In the genomic region with DNA sequence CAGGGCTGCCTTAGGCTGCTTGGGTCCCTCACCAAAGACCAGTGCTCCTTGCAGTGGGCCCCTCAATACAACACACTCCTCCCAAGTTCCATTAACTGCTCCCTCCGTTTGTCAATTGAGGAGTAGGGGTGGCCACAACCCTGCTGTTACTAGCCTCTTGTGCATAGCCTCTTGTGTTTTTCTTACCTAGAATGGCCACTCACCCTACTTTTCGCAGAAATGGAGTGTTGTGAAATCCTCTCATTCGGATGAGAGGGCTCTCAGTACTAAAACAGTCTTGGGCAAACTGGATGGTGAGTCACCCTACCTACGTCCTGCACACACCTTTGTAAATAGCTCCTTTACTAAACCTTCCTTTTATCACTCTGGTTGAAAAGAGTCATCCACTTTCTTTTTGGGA, we compare ENCODE assay signal across 28 cellular contexts.
A peak's percentile ranks its signal among the peaks of the same experiment; 100 is the strongest.
DNase-seq lines count a peak whose midpoint lies in the region; ATAC-seq and TF ChIP-seq lines count a peak whose summit lies in the region.
"Had no signal": no experiment of that assay in that cellular context is flagged by ENCODE, and none has a peak within 500 bp of the region (broad histone marks: within the 10 kb centered on the region; RNA-seq: fewer than 3 reads in every experiment).

No MANE protein-coding gene starts in this region.

- BruUV-seq in HCT116 (replicated peaks; lab: Mats Ljungman, UMichigan) (no TSS peak), PC-3 (replicated peaks; lab: Mats Ljungman, UMichigan) (no TSS peak)

- H3K4me2 ChIP-seq in HCT116 (ENCODE audit: low read length) (no peak overlapping the region), PC-3 (ENCODE audit: low read length) (peak overlapping the region; percentile 76)

- RAD21 ChIA-PET in HCT116 (lab: Charles Lee; ENCODE audit: low non-redundant PET in 1 of 2, low total read pairs in 2 of 2, uncharacterized antibody in 2 of 2, unreplicated experiment in 2 of 2) = no interaction called here

- POLR2A ChIA-PET in HCT116 (lab: Charles Lee) = no interaction called here
- POLR2A ChIA-PET in PC-3 (lab: Charles Lee; ENCODE audit: unreplicated experiment) = no interaction called here

- CTCF ChIA-PET in HCT116 (lab: Charles Lee) = no interaction called here
- CTCF ChIA-PET in PC-3 (lab: Charles Lee) = interaction anchor here (0.7 kb wide), 1 partner anchor 220 kb away, joined by 3 read pairs; no protein-coding TSS in a partner anchor

- ATAC-seq in HCT116 = no peak
- peak; percentile 79 for ATAC-seq in PC-3
- ATAC-seq in foreskin keratinocyte = peak; percentile 100
- ATAC-seq: heart right ventricle; stimulated activated effector memory CD8-positive, alpha-beta T cell treated with anti-CD3 and anti-CD28 coated beads, Interleukin-12 subunit alpha, Interleukin-12 subunit beta, amount 100 ng/mL, for 72 hours had no signal

- no peaks in the 10 kb centered on the region for H3F3A ChIP-seq in PC-3 (ENCODE audit: low read length, unreplicated experiment)

- H4K20me1 ChIP-seq in HCT116 (ENCODE audit: insufficient read depth) (no peaks in the 10 kb centered on the region), PC-3 (ENCODE audit: low read length) (no peaks in the 10 kb centered on the region)

- DNase-seq in HCT116 (ENCODE audit: low read depth, low spot score) (no peak), PC-3 (peak; percentile 92), foreskin keratinocyte (peak; percentile 80 to 91), prostate gland (ENCODE audit: low spot score) (peak; percentile 36), islet precursor cell (no peak), T-helper 9 cell (no peak), vagina (ENCODE audit: extremely low spot score in 2 of 2) (no peak), pons (ENCODE audit: low spot score) (no peak)
- DNase-seq: activated CD4-positive, alpha-beta memory T cell treated with anti-CD3 and anti-CD28 coated beads for 36 hours; activated CD4-positive, alpha-beta T cell treated with anti-CD3 and anti-CD28 coated beads for 1 hour; activated CD8-positive, alpha-beta memory T cell treated with anti-CD3 and anti-CD28 coated beads, Interleukin-2, amount 50 U/mL, for 4 hours; activated naive CD4-positive, alpha-beta T cell; CD4-positive, alpha-beta memory T cell; central memory CD4-positive, alpha-beta T cell; esophagus squamous epithelium; foreskin melanocyte; GOT3; heart right ventricle; Karpas-422; kidney glomerular epithelial cell; NCI-H1417 treated with DMSO at 0.1 percent for 48 hours; NCI-H2029 treated with DMSO at 0.1 percent for 48 hours; NCI-H774; nephron progenitor cell; retina; substantia nigra; T-helper 2 cell had no signal

- H2AFZ ChIP-seq in HCT116 (ENCODE audit: low read depth, low read length, poor library complexity, severe bottlenecking) (no peak overlapping the region), PC-3 (ENCODE audit: low read length) (peak overlapping the region; percentile 67)

- H3K27me3 ChIP-seq in HCT116 (ENCODE audit: insufficient read depth, low read length) = no peaks in the 10 kb centered on the region
- no peaks in the 10 kb centered on the region for H3K27me3 ChIP-seq in PC-3 (ENCODE audit: low read length)
- no peaks in the 10 kb centered on the region for H3K27me3 ChIP-seq in foreskin keratinocyte
- H3K27me3 ChIP-seq in prostate gland (replicated peaks; ENCODE audit: insufficient read depth) = no peaks in the 10 kb centered on the region
- no peaks in the 10 kb centered on the region for H3K27me3 ChIP-seq in vagina
- H3K27me3 ChIP-seq: esophagus squamous epithelium, heart right ventricle had no signal

- H3K9me2 ChIP-seq in HCT116 (ENCODE audit: insufficient read depth) = no peaks in the 10 kb centered on the region
- H3K9me2 ChIP-seq in PC-3 (replicated peaks; ENCODE audit: low read length) = no peaks in the 10 kb centered on the region

- H3K9me3 ChIP-seq in HCT116 (ENCODE audit: control insufficient read depth in 1 of 2, insufficient read depth in 1 of 2, low read depth in 1 of 2, low read length in 2 of 2) (no peaks in the 10 kb centered on the region), PC-3 (ENCODE audit: low read length) (no peaks in the 10 kb centered on the region), prostate gland (no peaks in the 10 kb centered on the region), vagina (no peaks in the 10 kb centered on the region)
- H3K9me3 ChIP-seq: esophagus squamous epithelium, heart right ventricle had no signal

- H3K9ac ChIP-seq in HCT116 (ENCODE audit: low read length) (no peak overlapping the region), PC-3 (ENCODE audit: low read length) (peak overlapping the region; percentile 46; the same call in 1 of the 2 replicates)

- TF ChIP-seq POLR2A in HCT116 (IDR thresholded peaks at IDR 0.05; ENCODE audit: borderline replicate concordance, extremely low read depth, insufficient read depth, insufficient read length) (no peak), prostate gland (IDR thresholded peaks at IDR 0.05) (no peak), vagina (IDR thresholded peaks at IDR 0.05) (no peak)

- H3K36me3 ChIP-seq in HCT116 (ENCODE audit: control insufficient read depth in 1 of 2, insufficient read depth in 2 of 2, low read length in 2 of 2) (no peaks in the 10 kb centered on the region), PC-3 (ENCODE audit: low read depth, low read length) (no peaks in the 10 kb centered on the region), prostate gland (no peaks in the 10 kb centered on the region), vagina (no peaks in the 10 kb centered on the region)
- H3K36me3 ChIP-seq: esophagus squamous epithelium, heart right ventricle had no signal

- H3K4me1 ChIP-seq in HCT116 (ENCODE audit: control insufficient read depth in 1 of 2, insufficient read depth in 2 of 2, low read length in 2 of 2) (no peaks in the 10 kb centered on the region; a peak in 1 of 4 replicates), PC-3 (ENCODE audit: insufficient read depth, low read length) (peaks cover 55% of the 10 kb centered on the region), foreskin keratinocyte (peaks cover 3% of the 10 kb centered on the region), prostate gland (replicated peaks) (peaks cover 10% of the 10 kb centered on the region), vagina (no peaks in the 10 kb centered on the region)
- H3K4me1 ChIP-seq: heart right ventricle had no signal

- H3K79me2 ChIP-seq in HCT116 (ENCODE audit: insufficient read depth, low read length) = no peaks in the 10 kb centered on the region
- no peaks in the 10 kb centered on the region for H3K79me2 ChIP-seq in PC-3 (ENCODE audit: low read length)

- WGBS in prostate gland = 69% methylated on average over 4 of the region's 4 CpGs

- no peak overlapping the region for H3K27ac ChIP-seq in HCT116 (ENCODE audit: low read depth, low read length)
- peak overlapping the region; percentile 79 for H3K27ac ChIP-seq in PC-3 (ENCODE audit: low read length)
- no peak overlapping the region for H3K27ac ChIP-seq in foreskin keratinocyte
- no peak overlapping the region for H3K27ac ChIP-seq in prostate gland
- H3K27ac ChIP-seq in vagina = no peak overlapping the region
- H3K27ac ChIP-seq: heart right ventricle had no signal

- H3K4me3 ChIP-seq in HCT116 (replicated peaks in 1 of 2; ENCODE audit: low read depth in 1 of 2, low read length in 2 of 2) (no peak overlapping the region), PC-3 (ENCODE audit: low read length) (peak overlapping the region; percentile 34; the same call in 1 of the 2 replicates), prostate gland (no peak overlapping the region), vagina (no peak overlapping the region)
- H3K4me3 ChIP-seq: esophagus squamous epithelium, heart right ventricle had no signal

- TF ChIP-seq RAD21 in HCT116 (IDR thresholded peaks at IDR 0.05; ENCODE audit: low read depth) = no peak

- intact Hi-C loops in HCT116 (cut with micrococcal nuclease) (no loop called here), PC-3 (cut with micrococcal nuclease) (loop anchor here (2.0 to 5.0 kb wide), 5 partner anchors 16 to 244 kb away; no protein-coding TSS in a partner anchor), prostate gland (cut with DNase I) (no loop called here), vagina (cut with DNase I) (no loop called here)

- no peak for TF ChIP-seq CTCF in HCT116 (IDR thresholded peaks at IDR 0.05 in 2 of 3, conservative IDR thresholded peaks at IDR 0.05 in 1 of 3; ENCODE audit: borderline replicate concordance in 1 of 3, insufficient read depth in 1 of 3, low read depth in 2 of 3, low read length in 2 of 3)
- TF ChIP-seq CTCF in PC-3 (conservative IDR thresholded peaks at IDR 0.05; ENCODE audit: low read depth, low read length) = no peak
- no peak for TF ChIP-seq CTCF in foreskin keratinocyte (conservative IDR thresholded peaks at IDR 0.05)
- TF ChIP-seq CTCF in prostate gland (IDR thresholded peaks at IDR 0.05) = no peak
- TF ChIP-seq CTCF in vagina (IDR thresholded peaks at IDR 0.05) = no peak

TF ChIP-seq in HCT116, 20 proteins besides CTCF, POLR2A, EP300 and RAD21:
- TF ChIP-seq JUND (IDR thresholded peaks at IDR 0.05) = 0 out of 2 replicates have a peak, but pooled peaks have one; percentile 3
- TF ChIP-seq FOSL1 (IDR thresholded peaks at IDR 0.05; ENCODE audit: low read depth) = 0 out of 2 replicates have a peak, but pooled peaks have one; percentile 18
- TF ChIP-seq, protein P1, sequence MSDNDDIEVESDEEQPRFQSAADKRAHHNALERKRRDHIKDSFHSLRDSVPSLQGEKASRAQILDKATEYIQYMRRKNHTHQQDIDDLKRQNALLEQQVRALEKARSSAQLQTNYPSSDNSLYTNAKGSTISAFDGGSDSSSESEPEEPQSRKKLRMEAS (IDR thresholded peaks at IDR 0.05) = no peak
- peak; percentile 64 for TF ChIP-seq CEBPB (IDR thresholded peaks at IDR 0.05; ENCODE audit: low read depth)

Comparison
In these comparisons a context has a peak if more than half of its experiments do, and no peak if none do; other contexts are left out.
1. DNase-seq: peak in PC-3 (single experiment), foreskin keratinocyte (2 of 2) and prostate gland (single experiment); none in HCT116 (single experiment), islet precursor cell (single experiment), T-helper 9 cell (single experiment), vagina (0 of 2) and pons (single experiment).